17 cellular contexts compared by ENCODE assay signal in genomic region chr12:57793920-57794319, GRCh38. TPM values are rescaled to one million over a fixed set of nuclear protein-coding genes. Genes with fewer than 3 reads are reported as not detected.
DNase-seq lines count a peak whose midpoint lies in the region; ATAC-seq and TF ChIP-seq lines count a peak whose summit lies in the region.
"Had no signal": no experiment of that assay in that cellular context is flagged by ENCODE, and none has a peak within 500 bp of the region (broad histone marks: within the 10 kb centered on the region; RNA-seq: fewer than 3 reads in every experiment).

No MANE protein-coding gene starts in this region.

- H3K4me1 ChIP-seq in SK-N-SH (ENCODE audit: control insufficient read depth in 1 of 2, insufficient read depth in 2 of 2, low read depth in 1 of 2, low read length in 1 of 2): peaks cover 0 to 6% of the 10 kb centered on the region in 2 experiments; a peak in 2 of 4 replicates

- WGBS in SK-N-SH (ENCODE audit: low lambda C conversion rate): 0% methylated on average over 1 of the region's 1 CpG

- H3K27me3 Mint-ChIP-seq in Calu3 (ENCODE audit: unreplicated experiment): no peaks in the 10 kb centered on the region
- H3K27me3 Mint-ChIP-seq: CD4-positive, CD25-positive, alpha-beta regulatory T cell had no signal

- no peak overlapping the region for H3K4me3 ChIP-seq in SK-N-SH (ENCODE audit: low read depth in 2 of 2, low read length in 1 of 2)
- H3K4me3 ChIP-seq in fibroblast of mammary gland (ENCODE audit: control insufficient read depth, low read depth, low read length): no peak overlapping the region
- H3K4me3 ChIP-seq: thoracic aorta had no signal

- ATAC-seq in GM19452 (IDR thresholded peaks at IDR 0.05; ENCODE audit: unreplicated experiment): no peak

- no peak overlapping the region for H3K27ac Mint-ChIP-seq in Calu3 (ENCODE audit: unreplicated experiment)

- intact Hi-C loops in Calu3 (cut with micrococcal nuclease; ENCODE audit: unreplicated experiment): no loop called here

- H3K4me2 ChIP-seq in SK-N-SH: peak overlapping the region; percentile 48; the same call in 1 of the 2 replicates

- POLR2A ChIA-PET in SK-N-SH (lab: Yijun Ruan, JAX): no interaction called here

- no peaks in the 10 kb centered on the region for H4K20me1 ChIP-seq in SK-N-SH (ENCODE audit: insufficient read depth)

- TF ChIP-seq RAD21 in SK-N-SH (IDR thresholded peaks at IDR 0.05; ENCODE audit: low read length): no peak

- no peak overlapping the region for H2AFZ ChIP-seq in SK-N-SH (ENCODE audit: low read depth)

- H3K9me3 Mint-ChIP-seq in Calu3 (ENCODE audit: low read depth, unreplicated experiment): no peaks in the 10 kb centered on the region
- H3K9me3 Mint-ChIP-seq: CD4-positive, CD25-positive, alpha-beta regulatory T cell had no signal

- BruUV-seq in Calu3 (replicated peaks; lab: Mats Ljungman, UMichigan): no TSS peak

- H3K9me3 ChIP-seq in SK-N-SH: no peaks in the 10 kb centered on the region
- H3K9me3 ChIP-seq: thoracic aorta had no signal

- DNase-seq in A172 (ENCODE audit: low spot score) (peak; percentile 69), GM03348 (ENCODE audit: low spot score) (peak; percentile 79), SK-N-SH (no peak), fibroblast of mammary gland (ENCODE audit: low read depth) (peak; percentile 89), NOMO-1 (lab: John Stamatoyannopoulos, UW; ENCODE audit: unreplicated experiment in 2 of 2) (no peak), Calu3 (no peak), NCI-H2196 (lab: John Stamatoyannopoulos, UW; ENCODE audit: unreplicated experiment) (no peak)
- DNase-seq: activated CD4-positive, alpha-beta T cell treated with anti-CD3 and anti-CD28 coated beads for 1 hour; CD4-positive, CD25-positive, alpha-beta regulatory T cell; effector CD8-positive, alpha-beta T cell; GOT3; hypothalamus; midbrain; NCI-H2171 treated with DMSO at 0.1 percent for 48 hours; Right ventricle myocardium superior had no signal

- H3K27me3 ChIP-seq in SK-N-SH (ENCODE audit: insufficient read depth): no peaks in the 10 kb centered on the region

- TF ChIP-seq EP300 in SK-N-SH (IDR thresholded peaks at IDR 0.05; ENCODE audit: borderline replicate concordance in 1 of 2, low read depth in 1 of 2, low read length in 1 of 2): no peak

- H3K4me3 Mint-ChIP-seq in Calu3 (ENCODE audit: low read depth, unreplicated experiment): no peak overlapping the region

- no peaks in the 10 kb centered on the region for H3K4me1 Mint-ChIP-seq in Calu3 (ENCODE audit: low read depth, unreplicated experiment)

- H3K79me2 ChIP-seq in SK-N-SH (ENCODE audit: insufficient read depth): peaks cover 40% of the 10 kb centered on the region; the same call in 1 of the 2 replicates

- H3K9me2 ChIP-seq in SK-N-SH: no peaks in the 10 kb centered on the region

- H3K36me3 Mint-ChIP-seq in Calu3 (ENCODE audit: insufficient read depth, unreplicated experiment): peaks cover 59% of the 10 kb centered on the region

- peak overlapping the region; percentile 35; the same call in 1 of the 2 replicates for H3K9ac ChIP-seq in SK-N-SH

- TF ChIP-seq CTCF in SK-N-SH (IDR thresholded peaks at IDR 0.05) (no peak), fibroblast of mammary gland (conservative IDR thresholded peaks at IDR 0.05; ENCODE audit: control insufficient read depth, insufficient read depth, low read depth, low read length) (no peak), Calu3 (IDR thresholded peaks at IDR 0.05; ENCODE audit: unreplicated experiment) (no peak)

- H3K27ac ChIP-seq in SK-N-SH (ENCODE audit: low read depth in 2 of 2, low read length in 1 of 2): peak overlapping the region in 1 of 2 experiments; percentile 89; a peak in 2 of 4 replicates
- H3K27ac ChIP-seq: thoracic aorta had no signal

- CTCF ChIA-PET in SK-N-SH (lab: Yijun Ruan, JAX) (interaction anchor here (0.8 to 1.8 kb wide), 8 partner anchors 8 to 112 kb away, joined by 3 to 13 read pairs (median 3); partner anchors contain the start of gene TSFM), Calu3 (lab: Charles Lee) (interaction anchor here (1.2 kb wide), 1 partner anchor 103 kb away, joined by 3 read pairs; no protein-coding TSS in a partner anchor)

- H3K36me3 ChIP-seq in SK-N-SH (replicated peaks in 1 of 2; ENCODE audit: control insufficient read depth in 1 of 2, insufficient read depth in 2 of 2, low read length in 1 of 2): peaks cover 45 to 61% of the 10 kb centered on the region in 2 experiments

- peaks cover 28% of the 10 kb centered on the region for H3F3A ChIP-seq in SK-N-SH (replicated peaks; ENCODE audit: insufficient read depth)

TF ChIP-seq in SK-N-SH, 30 proteins besides CTCF, POLR2A, EP300 and RAD21:
- TF ChIP-seq IRF3 (IDR thresholded peaks at IDR 0.05; ENCODE audit: low read depth, low read length) (no peak), TCF12 (IDR thresholded peaks at IDR 0.05) (peak; percentile 46; the same call in 1 of the 2 replicates), MEF2A (IDR thresholded peaks at IDR 0.05; ENCODE audit: borderline replicate concordance, low read depth) (0 out of 2 replicates have a peak, but pooled peaks have one; percentile 9), MXI1 (IDR thresholded peaks at IDR 0.05; ENCODE audit: low read depth, low read length) (no peak), JUND (IDR thresholded peaks at IDR 0.05) (peak; percentile 74), TEAD4 (IDR thresholded peaks at IDR 0.05; ENCODE audit: borderline replicate concordance, insufficient read depth) (0 out of 2 replicates have a peak, but pooled peaks have one; percentile 12), FOSL2 (IDR thresholded peaks at IDR 0.05; ENCODE audit: borderline replicate concordance, low read depth) (peak; percentile 87), ELF1 (IDR thresholded peaks at IDR 0.05) (no peak), PBX3 (IDR thresholded peaks at IDR 0.05) (peak; percentile 73), MAX (IDR thresholded peaks at IDR 0.05; ENCODE audit: low read depth) (peak; percentile 45; the same call in 1 of the 2 replicates)
TF ChIP-seq in SK-N-SH: peak in this region for 7.

RNA-seq across cellular contexts. Expression of gene TSFM, which starts 11.3 kb away (rescaled TPM):
- 51.0 and 54.8 TPM in 2 replicates for total RNA-seq in A172 (2014; rRNA removed; shearing (Covaris generic))
- 23.0 and 28.7 TPM in 2 replicates for polyA plus RNA-seq in SK-N-SH (2012; rRNA removed)
- 21.6 and 24.8 TPM in 2 replicates for polyA plus RNA-seq in SK-N-SH (2012; cell fraction: cytosol; rRNA removed)
- polyA plus RNA-seq in SK-N-SH (2012; cell fraction: nucleus; rRNA removed): 22.6 and 32.2 TPM in 2 replicates
- total RNA-seq in Calu3 (2022): 47.1 and 49.0 TPM in 2 replicates

RNA-seq across cellular contexts. Expression of gene EEF1AKMT3, which starts 21.5 kb away (rescaled TPM):
- total RNA-seq in A172 (2014; rRNA removed; shearing (Covaris generic)): 3.3 and 7.8 TPM in 2 replicates
- polyA plus RNA-seq in SK-N-SH (2012; rRNA removed): 10.3 and 10.8 TPM in 2 replicates
- polyA plus RNA-seq in SK-N-SH (2012; cell fraction: cytosol; rRNA removed): 10.6 and 11.1 TPM in 2 replicates
- 12.7 and 13.1 TPM in 2 replicates for polyA plus RNA-seq in SK-N-SH (2012; cell fraction: nucleus; rRNA removed)
- total RNA-seq in Calu3 (2022): 8.4 TPM in 2 replicates

RNA-seq across cellular contexts. Expression of gene METTL1, which starts 22.0 kb away (rescaled TPM):
- 4.3 and 5.1 TPM in 2 replicates for total RNA-seq in A172 (2014; rRNA removed; shearing (Covaris generic))
- 28.0 and 33.2 TPM in 2 replicates for polyA plus RNA-seq in SK-N-SH (2012; rRNA removed)
- 21.1 and 21.7 TPM in 2 replicates for polyA plus RNA-seq in SK-N-SH (2012; cell fraction: cytosol; rRNA removed)
- 65.6 and 65.7 TPM in 2 replicates for polyA plus RNA-seq in SK-N-SH (2012; cell fraction: nucleus; rRNA removed)
- total RNA-seq in Calu3 (2022): 50.5 and 51.8 TPM in 2 replicates

RNA-seq across cellular contexts. Expression of gene AVIL, which starts 24.6 kb away (rescaled TPM):
- total RNA-seq in A172 (2014; rRNA removed; shearing (Covaris generic)): 0.41 and 0.98 TPM in 2 replicates
- 4.7 and 5.2 TPM in 2 replicates for polyA plus RNA-seq in SK-N-SH (2012; rRNA removed)
- polyA plus RNA-seq in SK-N-SH (2012; cell fraction: cytosol; rRNA removed): 1.2 and 1.4 TPM in 2 replicates
- polyA plus RNA-seq in SK-N-SH (2012; cell fraction: nucleus; rRNA removed): 29.9 and 32.6 TPM in 2 replicates
- total RNA-seq in Calu3 (2022): 6.4 and 7.9 TPM in 2 replicates

RNA-seq across cellular contexts. Expression of gene CYP27B1, which starts 27.0 kb away (rescaled TPM):
- 0.90 and 2.1 TPM in 2 replicates for total RNA-seq in A172 (2014; rRNA removed; shearing (Covaris generic))
- polyA plus RNA-seq in SK-N-SH (2012; rRNA removed): 1.7 and 2.3 TPM in 2 replicates
- polyA plus RNA-seq in SK-N-SH (2012; cell fraction: cytosol; rRNA removed): 0.41 and 0.59 TPM in 2 replicates
- 19.4 TPM in 2 replicates for polyA plus RNA-seq in SK-N-SH (2012; cell fraction: nucleus; rRNA removed)
- total RNA-seq in Calu3 (2022): 1.8 TPM in 2 replicates
- total RNA-seq: CD4-positive, CD25-positive, alpha-beta regulatory T cell; Right ventricle myocardium superior had no signal

Comparison
In these comparisons a context has a peak if more than half of its experiments do, and no peak if none do; other contexts are left out.
1. DNase-seq: peak in A172 (single experiment), GM03348 (single experiment) and fibroblast of mammary gland (single experiment); none in SK-N-SH (single experiment), NOMO-1 (0 of 2), Calu3 (single experiment) and NCI-H2196 (single experiment).